ENCODE assay signal across 1 cellular context in the genomic region with DNA sequence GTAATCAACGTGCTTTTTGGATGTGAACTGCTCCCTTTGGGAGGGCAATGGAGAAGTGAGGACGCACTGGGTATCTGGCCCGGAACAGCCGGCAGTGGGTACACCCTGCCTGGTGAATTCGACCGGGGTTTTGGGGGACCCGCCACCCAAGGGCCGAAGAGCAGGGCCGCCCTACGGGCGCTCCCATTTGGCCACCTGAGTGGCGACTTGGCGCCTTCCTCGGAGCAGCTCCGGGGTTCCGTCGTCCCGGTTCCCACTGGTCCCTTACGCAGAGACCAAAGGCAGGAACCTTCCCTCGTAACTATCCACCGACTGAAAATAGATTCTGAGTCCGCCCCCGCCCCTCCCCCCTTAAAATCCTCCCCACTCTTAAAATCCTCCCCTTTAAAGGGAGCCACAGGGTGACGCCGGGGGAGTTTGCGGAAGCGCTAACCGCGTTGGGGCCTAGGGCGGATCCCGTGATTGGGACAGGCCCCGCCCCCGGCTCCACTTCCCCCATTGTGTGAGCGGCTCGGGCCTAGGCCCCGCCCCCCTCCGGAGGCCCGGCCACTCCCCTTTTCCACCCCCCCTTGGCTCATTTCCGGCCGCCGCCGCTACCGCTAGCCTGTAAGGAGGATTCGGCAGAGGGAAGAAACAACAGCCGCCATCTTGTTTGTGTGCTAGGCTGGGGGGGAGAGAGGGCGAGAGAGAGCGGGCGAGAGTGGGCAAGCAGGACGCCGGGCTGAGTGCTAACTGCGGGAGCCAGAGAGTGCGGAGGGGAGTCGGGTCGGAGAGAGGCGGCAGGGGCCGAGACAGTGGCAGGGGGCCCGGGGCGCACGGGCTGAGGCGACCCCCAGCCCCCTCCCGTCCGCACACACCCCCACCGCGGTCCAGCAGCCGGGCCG.
A peak's percentile ranks its signal among the peaks of the same experiment; 100 is the strongest.
TF ChIP-seq lines count a peak whose summit lies in the region.

No MANE protein-coding gene starts in this region.

TF ChIP-seq in WTC11, 78 proteins besides CTCF, POLR2A, EP300 and RAD21 (continued from another document and continues in another):
- TF ChIP-seq E2F5 (CRISPR knock-in tag; IDR thresholded peaks at IDR 0.05) (peak; percentile 23; the same call in 1 of the 2 replicates), AFF4 (CRISPR knock-in tag; IDR thresholded peaks at IDR 0.05; ENCODE audit: borderline replicate concordance) (no peak), NR3C1 (CRISPR knock-in tag; conservative IDR thresholded peaks at IDR 0.05; ENCODE audit: low read depth) (no peak), RORB (CRISPR knock-in tag; IDR thresholded peaks at IDR 0.05) (no peak), E2F1 (CRISPR knock-in tag; IDR thresholded peaks at IDR 0.05) (no peak), ZNF121 (CRISPR knock-in tag; IDR thresholded peaks at IDR 0.05) (no peak), ZNF138 (CRISPR knock-in tag; conservative IDR thresholded peaks at IDR 0.05) (no peak), NR2C2 (CRISPR knock-in tag; IDR thresholded peaks at IDR 0.05) (no peak), ZBTB21 (CRISPR knock-in tag; IDR thresholded peaks at IDR 0.05; ENCODE audit: borderline replicate concordance) (no peak), ZNF423 (CRISPR knock-in tag; IDR thresholded peaks at IDR 0.05) (no peak), JAZF1 (CRISPR knock-in tag; IDR thresholded peaks at IDR 0.05) (no peak), IRF1 (CRISPR knock-in tag; IDR thresholded peaks at IDR 0.05) (0 out of 2 replicates have a peak, but pooled peaks have one; percentile 20), CDX4 (CRISPR knock-in tag; IDR thresholded peaks at IDR 0.05; ENCODE audit: borderline replicate concordance) (no peak), SOX15 (CRISPR knock-in tag; IDR thresholded peaks at IDR 0.05) (no peak), KAT7 (CRISPR knock-in tag; IDR thresholded peaks at IDR 0.05; ENCODE audit: borderline replicate concordance) (no peak), TEAD1 (CRISPR knock-in tag; IDR thresholded peaks at IDR 0.05) (no peak; the same call in 1 of the 2 replicates), FOXP1 (CRISPR knock-in tag; IDR thresholded peaks at IDR 0.05; ENCODE audit: borderline replicate concordance) (no peak; the same call in 1 of the 2 replicates), GRHL2 (CRISPR knock-in tag; IDR thresholded peaks at IDR 0.05; ENCODE audit: insufficient replicate concordance, severe bottlenecking) (no peak), TP53 (CRISPR knock-in tag; IDR thresholded peaks at IDR 0.05) (peak; percentile 68; the same call in 1 of the 2 replicates), ZNF512 (CRISPR knock-in tag; IDR thresholded peaks at IDR 0.05; ENCODE audit: borderline replicate concordance) (no peak), CBFB (CRISPR knock-in tag; IDR thresholded peaks at IDR 0.05; ENCODE audit: low read depth) (0 out of 2 replicates have a peak, but pooled peaks have one; percentile 39), ZNF416 (CRISPR knock-in tag; IDR thresholded peaks at IDR 0.05) (0 out of 2 replicates have a peak, but pooled peaks have one; percentile 30), JUN (CRISPR knock-in tag; IDR thresholded peaks at IDR 0.05) (no peak), IRF2 (CRISPR knock-in tag; IDR thresholded peaks at IDR 0.05; ENCODE audit: borderline replicate concordance, low read depth) (no peak), NR1H2 (CRISPR knock-in tag; IDR thresholded peaks at IDR 0.05) (no peak), ZNF671 (CRISPR knock-in tag; IDR thresholded peaks at IDR 0.05) (no peak), TCF7 (CRISPR knock-in tag; IDR thresholded peaks at IDR 0.05; ENCODE audit: low read depth) (no peak), SMAD4 (CRISPR knock-in tag; IDR thresholded peaks at IDR 0.05) (no peak), ETV6 (CRISPR knock-in tag; IDR thresholded peaks at IDR 0.05) (no peak; the same call in 1 of the 2 replicates), HMGA2 (CRISPR knock-in tag; IDR thresholded peaks at IDR 0.05) (no peak), NFYB (CRISPR knock-in tag; conservative IDR thresholded peaks at IDR 0.05; ENCODE audit: low read depth) (no peak), SMAD3 (CRISPR knock-in tag; IDR thresholded peaks at IDR 0.05; ENCODE audit: borderline replicate concordance) (peak; percentile 92; the same call in 1 of the 2 replicates), ATF1 (CRISPR knock-in tag; IDR thresholded peaks at IDR 0.05) (no peak), ZMAT4 (CRISPR knock-in tag; IDR thresholded peaks at IDR 0.05) (0 out of 2 replicates have a peak, but pooled peaks have one; percentile 67), NFATC4 (CRISPR knock-in tag; IDR thresholded peaks at IDR 0.05) (peak; percentile 64; the same call in 1 of the 2 replicates)
- TF ChIP-seq, protein P1, sequence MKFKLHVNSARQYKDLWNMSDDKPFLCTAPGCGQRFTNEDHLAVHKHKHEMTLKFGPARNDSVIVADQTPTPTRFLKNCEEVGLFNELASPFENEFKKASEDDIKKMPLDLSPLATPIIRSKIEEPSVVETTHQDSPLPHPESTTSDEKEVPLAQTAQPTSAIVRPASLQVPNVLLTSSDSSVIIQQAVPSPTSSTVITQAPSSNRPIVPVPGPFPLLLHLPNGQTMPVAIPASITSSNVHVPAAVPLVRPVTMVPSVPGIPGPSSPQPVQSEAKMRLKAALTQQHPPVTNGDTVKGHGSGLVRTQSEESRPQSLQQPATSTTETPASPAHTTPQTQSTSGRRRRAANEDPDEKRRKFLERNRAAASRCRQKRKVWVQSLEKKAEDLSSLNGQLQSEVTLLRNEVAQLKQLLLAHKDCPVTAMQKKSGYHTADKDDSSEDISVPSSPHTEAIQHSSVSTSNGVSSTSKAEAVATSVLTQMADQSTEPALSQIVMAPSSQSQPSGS (CRISPR knock-in tag; IDR thresholded peaks at IDR 0.05; ENCODE audit: borderline replicate concordance, low read depth) = no peak
- TF ChIP-seq, protein P2, sequence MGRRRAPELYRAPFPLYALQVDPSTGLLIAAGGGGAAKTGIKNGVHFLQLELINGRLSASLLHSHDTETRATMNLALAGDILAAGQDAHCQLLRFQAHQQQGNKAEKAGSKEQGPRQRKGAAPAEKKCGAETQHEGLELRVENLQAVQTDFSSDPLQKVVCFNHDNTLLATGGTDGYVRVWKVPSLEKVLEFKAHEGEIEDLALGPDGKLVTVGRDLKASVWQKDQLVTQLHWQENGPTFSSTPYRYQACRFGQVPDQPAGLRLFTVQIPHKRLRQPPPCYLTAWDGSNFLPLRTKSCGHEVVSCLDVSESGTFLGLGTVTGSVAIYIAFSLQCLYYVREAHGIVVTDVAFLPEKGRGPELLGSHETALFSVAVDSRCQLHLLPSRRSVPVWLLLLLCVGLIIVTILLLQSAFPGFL (CRISPR knock-in tag; IDR thresholded peaks at IDR 0.05; ENCODE audit: borderline replicate concordance) = no peak
- TF ChIP-seq, protein P3, sequence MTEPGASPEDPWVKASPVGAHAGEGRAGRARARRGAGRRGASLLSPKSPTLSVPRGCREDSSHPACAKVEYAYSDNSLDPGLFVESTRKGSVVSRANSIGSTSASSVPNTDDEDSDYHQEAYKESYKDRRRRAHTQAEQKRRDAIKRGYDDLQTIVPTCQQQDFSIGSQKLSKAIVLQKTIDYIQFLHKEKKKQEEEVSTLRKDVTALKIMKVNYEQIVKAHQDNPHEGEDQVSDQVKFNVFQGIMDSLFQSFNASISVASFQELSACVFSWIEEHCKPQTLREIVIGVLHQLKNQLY (CRISPR knock-in tag; IDR thresholded peaks at IDR 0.05) = no peak
- TF ChIP-seq, protein P4, sequence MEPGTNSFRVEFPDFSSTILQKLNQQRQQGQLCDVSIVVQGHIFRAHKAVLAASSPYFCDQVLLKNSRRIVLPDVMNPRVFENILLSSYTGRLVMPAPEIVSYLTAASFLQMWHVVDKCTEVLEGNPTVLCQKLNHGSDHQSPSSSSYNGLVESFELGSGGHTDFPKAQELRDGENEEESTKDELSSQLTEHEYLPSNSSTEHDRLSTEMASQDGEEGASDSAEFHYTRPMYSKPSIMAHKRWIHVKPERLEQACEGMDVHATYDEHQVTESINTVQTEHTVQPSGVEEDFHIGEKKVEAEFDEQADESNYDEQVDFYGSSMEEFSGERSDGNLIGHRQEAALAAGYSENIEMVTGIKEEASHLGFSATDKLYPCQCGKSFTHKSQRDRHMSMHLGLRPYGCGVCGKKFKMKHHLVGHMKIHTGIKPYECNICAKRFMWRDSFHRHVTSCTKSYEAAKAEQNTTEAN (CRISPR knock-in tag; IDR thresholded peaks at IDR 0.05) = no peak
- TF ChIP-seq, protein P5, sequence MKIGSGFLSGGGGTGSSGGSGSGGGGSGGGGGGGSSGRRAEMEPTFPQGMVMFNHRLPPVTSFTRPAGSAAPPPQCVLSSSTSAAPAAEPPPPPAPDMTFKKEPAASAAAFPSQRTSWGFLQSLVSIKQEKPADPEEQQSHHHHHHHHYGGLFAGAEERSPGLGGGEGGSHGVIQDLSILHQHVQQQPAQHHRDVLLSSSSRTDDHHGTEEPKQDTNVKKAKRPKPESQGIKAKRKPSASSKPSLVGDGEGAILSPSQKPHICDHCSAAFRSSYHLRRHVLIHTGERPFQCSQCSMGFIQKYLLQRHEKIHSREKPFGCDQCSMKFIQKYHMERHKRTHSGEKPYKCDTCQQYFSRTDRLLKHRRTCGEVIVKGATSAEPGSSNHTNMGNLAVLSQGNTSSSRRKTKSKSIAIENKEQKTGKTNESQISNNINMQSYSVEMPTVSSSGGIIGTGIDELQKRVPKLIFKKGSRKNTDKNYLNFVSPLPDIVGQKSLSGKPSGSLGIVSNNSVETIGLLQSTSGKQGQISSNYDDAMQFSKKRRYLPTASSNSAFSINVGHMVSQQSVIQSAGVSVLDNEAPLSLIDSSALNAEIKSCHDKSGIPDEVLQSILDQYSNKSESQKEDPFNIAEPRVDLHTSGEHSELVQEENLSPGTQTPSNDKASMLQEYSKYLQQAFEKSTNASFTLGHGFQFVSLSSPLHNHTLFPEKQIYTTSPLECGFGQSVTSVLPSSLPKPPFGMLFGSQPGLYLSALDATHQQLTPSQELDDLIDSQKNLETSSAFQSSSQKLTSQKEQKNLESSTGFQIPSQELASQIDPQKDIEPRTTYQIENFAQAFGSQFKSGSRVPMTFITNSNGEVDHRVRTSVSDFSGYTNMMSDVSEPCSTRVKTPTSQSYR (CRISPR knock-in tag; IDR thresholded peaks at IDR 0.05) = no peak
